In the genomic region with DNA sequence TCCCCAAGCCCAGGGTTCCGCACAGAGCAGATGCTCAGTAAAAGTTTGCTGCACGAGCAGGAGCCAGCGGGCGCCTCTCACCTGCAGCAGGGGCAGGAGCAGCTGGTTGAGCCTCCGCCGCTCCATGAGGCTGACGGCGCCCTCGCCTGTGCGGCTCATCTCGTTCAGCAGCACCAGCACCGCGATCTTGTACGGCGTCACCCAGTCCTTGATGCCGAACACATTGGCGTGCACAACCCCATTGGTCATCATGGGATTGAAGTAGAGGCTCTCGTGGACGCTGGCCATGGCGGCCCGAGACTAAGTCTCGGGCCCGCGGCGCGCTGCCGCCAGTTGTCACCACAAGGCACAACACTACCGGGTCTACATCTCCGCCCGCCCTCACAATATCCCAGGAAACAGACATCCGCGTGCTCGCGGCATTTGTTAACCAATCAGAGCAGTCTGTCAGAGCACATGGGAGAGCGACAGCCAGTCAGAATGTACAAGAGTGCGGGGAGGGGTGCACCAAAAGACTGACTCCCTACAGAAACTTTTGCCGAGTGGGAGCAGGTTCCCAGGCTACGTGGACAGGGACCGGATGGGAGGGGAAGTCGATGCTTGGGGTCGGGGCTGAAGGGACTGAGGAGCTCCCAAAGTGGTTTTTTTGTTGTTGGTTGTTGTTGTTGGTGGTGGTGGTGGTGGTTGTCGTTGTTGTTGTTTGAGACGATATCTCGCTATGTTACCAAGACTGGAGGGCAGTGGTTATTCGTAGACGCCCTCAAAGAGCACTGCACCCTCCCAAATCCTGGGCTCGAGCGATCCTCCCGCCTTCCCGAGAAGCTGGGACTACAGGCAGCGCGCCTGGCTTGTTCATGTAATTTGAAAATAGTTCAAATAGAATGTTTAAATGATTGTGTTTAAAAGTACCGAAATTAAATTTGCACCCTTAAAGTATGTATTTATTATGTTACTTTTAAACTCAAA, we compare ENCODE assay signal across 8 cellular contexts. TPM values are rescaled to one million over a fixed set of nuclear protein-coding genes. Genes with fewer than 3 reads are reported as not detected.
DNase-seq lines count a peak whose midpoint lies in the region; ATAC-seq and TF ChIP-seq lines count a peak whose summit lies in the region.

A gene with protein sequence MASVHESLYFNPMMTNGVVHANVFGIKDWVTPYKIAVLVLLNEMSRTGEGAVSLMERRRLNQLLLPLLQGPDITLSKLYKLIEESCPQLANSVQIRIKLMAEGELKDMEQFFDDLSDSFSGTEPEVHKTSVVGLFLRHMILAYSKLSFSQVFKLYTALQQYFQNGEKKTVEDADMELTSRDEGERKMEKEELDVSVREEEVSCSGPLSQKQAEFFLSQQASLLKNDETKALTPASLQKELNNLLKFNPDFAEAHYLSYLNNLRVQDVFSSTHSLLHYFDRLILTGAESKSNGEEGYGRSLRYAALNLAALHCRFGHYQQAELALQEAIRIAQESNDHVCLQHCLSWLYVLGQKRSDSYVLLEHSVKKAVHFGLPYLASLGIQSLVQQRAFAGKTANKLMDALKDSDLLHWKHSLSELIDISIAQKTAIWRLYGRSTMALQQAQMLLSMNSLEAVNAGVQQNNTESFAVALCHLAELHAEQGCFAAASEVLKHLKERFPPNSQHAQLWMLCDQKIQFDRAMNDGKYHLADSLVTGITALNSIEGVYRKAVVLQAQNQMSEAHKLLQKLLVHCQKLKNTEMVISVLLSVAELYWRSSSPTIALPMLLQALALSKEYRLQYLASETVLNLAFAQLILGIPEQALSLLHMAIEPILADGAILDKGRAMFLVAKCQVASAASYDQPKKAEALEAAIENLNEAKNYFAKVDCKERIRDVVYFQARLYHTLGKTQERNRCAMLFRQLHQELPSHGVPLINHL (minus strand): TSS at position 359 of the 966 bp plus-strand sequence. CDS start 71 bp downstream, at position 288.

- no peaks in the 10 kb centered on the region for H3K9me3 Mint-ChIP-seq in activated naive CD4-positive, alpha-beta T cell treated with anti-CD3 and anti-CD28 coated beads, Interleukin-2, amount 50 U/mL, for 24 hours

- no peaks in the 10 kb centered on the region for H3K27me3 Mint-ChIP-seq in activated naive CD4-positive, alpha-beta T cell treated with anti-CD3 and anti-CD28 coated beads, Interleukin-2, amount 50 U/mL, for 24 hours

- no peak for TF ChIP-seq CTCF in suprapubic skin (IDR thresholded peaks at IDR 0.05)

- H3K27ac ChIP-seq in suprapubic skin = peak within 1 kb of the TSS; percentile 86

- WGBS in suprapubic skin = under 1% methylated on average over 29 of the region's 53 CpGs

- H3K9me3 ChIP-seq in suprapubic skin = no peaks in the 10 kb centered on the region

- H3K4me3 ChIP-seq in GM08714 (ENCODE audit: low read length) = peak within 1 kb of the TSS; percentile 92
- H3K4me3 ChIP-seq in suprapubic skin = peak within 1 kb of the TSS; percentile 66

- TF ChIP-seq POLR2A in suprapubic skin (IDR thresholded peaks at IDR 0.05) = peak; percentile 50 to 59

- H3K36me3 ChIP-seq in suprapubic skin = no peaks in the 10 kb centered on the region

- H3K4me3 Mint-ChIP-seq in activated naive CD4-positive, alpha-beta T cell treated with anti-CD3 and anti-CD28 coated beads, Interleukin-2, amount 50 U/mL, for 24 hours = peak within 1 kb of the TSS; percentile 96

- H3K4me1 Mint-ChIP-seq in activated naive CD4-positive, alpha-beta T cell treated with anti-CD3 and anti-CD28 coated beads, Interleukin-2, amount 50 U/mL, for 24 hours = peaks cover 30% of the 10 kb centered on the region

- peaks cover 28% of the 10 kb centered on the region for H3K4me1 ChIP-seq in suprapubic skin

- DNase-seq in NCI-H1092 (lab: John Stamatoyannopoulos, UW) (peak; percentile 91), globus pallidus (ENCODE audit: low spot score) (peak; percentile 99), nucleus accumbens (lab: John Stamatoyannopoulos, UW) (peak; percentile 81 to 98 (median 94)), suprapubic skin (ENCODE audit: low spot score in 2 of 2) (peak; percentile 97 to 98)

- peak within 1 kb of the TSS; percentile 97 for H3K27ac Mint-ChIP-seq in activated naive CD4-positive, alpha-beta T cell treated with anti-CD3 and anti-CD28 coated beads, Interleukin-2, amount 50 U/mL, for 24 hours

- no peaks in the 10 kb centered on the region for H3K27me3 ChIP-seq in suprapubic skin

- TF ChIP-seq EP300 in suprapubic skin (IDR thresholded peaks at IDR 0.05) = no peak

- H3K36me3 Mint-ChIP-seq in activated naive CD4-positive, alpha-beta T cell treated with anti-CD3 and anti-CD28 coated beads, Interleukin-2, amount 50 U/mL, for 24 hours = peaks cover 1% of the 10 kb centered on the region

- ATAC-seq in HG02588 (IDR thresholded peaks at IDR 0.05; ENCODE audit: unreplicated experiment) (peak; percentile 98), SK-N-SH treated with all-trans-retinoic acid at 6 μM for 48 hours (peak; percentile 99)

TF ChIP-seq in SK-N-SH treated with all-trans-retinoic acid at 6 μM for 48 hours, 23 proteins besides CTCF, POLR2A, EP300 and RAD21:
- TF ChIP-seq, protein P1, sequence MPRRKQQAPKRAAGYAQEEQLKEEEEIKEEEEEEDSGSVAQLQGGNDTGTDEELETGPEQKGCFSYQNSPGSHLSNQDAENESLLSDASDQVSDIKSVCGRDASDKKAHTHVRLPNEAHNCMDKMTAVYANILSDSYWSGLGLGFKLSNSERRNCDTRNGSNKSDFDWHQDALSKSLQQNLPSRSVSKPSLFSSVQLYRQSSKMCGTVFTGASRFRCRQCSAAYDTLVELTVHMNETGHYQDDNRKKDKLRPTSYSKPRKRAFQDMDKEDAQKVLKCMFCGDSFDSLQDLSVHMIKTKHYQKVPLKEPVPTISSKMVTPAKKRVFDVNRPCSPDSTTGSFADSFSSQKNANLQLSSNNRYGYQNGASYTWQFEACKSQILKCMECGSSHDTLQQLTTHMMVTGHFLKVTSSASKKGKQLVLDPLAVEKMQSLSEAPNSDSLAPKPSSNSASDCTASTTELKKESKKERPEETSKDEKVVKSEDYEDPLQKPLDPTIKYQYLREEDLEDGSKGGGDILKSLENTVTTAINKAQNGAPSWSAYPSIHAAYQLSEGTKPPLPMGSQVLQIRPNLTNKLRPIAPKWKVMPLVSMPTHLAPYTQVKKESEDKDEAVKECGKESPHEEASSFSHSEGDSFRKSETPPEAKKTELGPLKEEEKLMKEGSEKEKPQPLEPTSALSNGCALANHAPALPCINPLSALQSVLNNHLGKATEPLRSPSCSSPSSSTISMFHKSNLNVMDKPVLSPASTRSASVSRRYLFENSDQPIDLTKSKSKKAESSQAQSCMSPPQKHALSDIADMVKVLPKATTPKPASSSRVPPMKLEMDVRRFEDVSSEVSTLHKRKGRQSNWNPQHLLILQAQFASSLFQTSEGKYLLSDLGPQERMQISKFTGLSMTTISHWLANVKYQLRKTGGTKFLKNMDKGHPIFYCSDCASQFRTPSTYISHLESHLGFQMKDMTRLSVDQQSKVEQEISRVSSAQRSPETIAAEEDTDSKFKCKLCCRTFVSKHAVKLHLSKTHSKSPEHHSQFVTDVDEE (CRISPR knock-in tag; IDR thresholded peaks at IDR 0.05) = peak; percentile 15; the same call in 1 of the 2 replicates
- no peak for TF ChIP-seq ESRRG (CRISPR knock-in tag; IDR thresholded peaks at IDR 0.05)

RNA-seq across cellular contexts. Expression of the gene that starts here (rescaled TPM):
- 100 to 1,000 TPM in 3 of 4 donors, 10 to 100 TPM in 1; 94.3 to 227 (median 120) TPM for total RNA-seq in suprapubic skin

Comparison
In these comparisons a context has a peak if more than half of its experiments do, and no peak if none do; other contexts are left out.
1. Peak in every context shown above with its lines: DNase-seq, ATAC-seq, H3K4me3 ChIP-seq and H3K27ac ChIP-seq.